Comparison of ENCODE assay signal across 1 cellular context in the genomic region with DNA sequence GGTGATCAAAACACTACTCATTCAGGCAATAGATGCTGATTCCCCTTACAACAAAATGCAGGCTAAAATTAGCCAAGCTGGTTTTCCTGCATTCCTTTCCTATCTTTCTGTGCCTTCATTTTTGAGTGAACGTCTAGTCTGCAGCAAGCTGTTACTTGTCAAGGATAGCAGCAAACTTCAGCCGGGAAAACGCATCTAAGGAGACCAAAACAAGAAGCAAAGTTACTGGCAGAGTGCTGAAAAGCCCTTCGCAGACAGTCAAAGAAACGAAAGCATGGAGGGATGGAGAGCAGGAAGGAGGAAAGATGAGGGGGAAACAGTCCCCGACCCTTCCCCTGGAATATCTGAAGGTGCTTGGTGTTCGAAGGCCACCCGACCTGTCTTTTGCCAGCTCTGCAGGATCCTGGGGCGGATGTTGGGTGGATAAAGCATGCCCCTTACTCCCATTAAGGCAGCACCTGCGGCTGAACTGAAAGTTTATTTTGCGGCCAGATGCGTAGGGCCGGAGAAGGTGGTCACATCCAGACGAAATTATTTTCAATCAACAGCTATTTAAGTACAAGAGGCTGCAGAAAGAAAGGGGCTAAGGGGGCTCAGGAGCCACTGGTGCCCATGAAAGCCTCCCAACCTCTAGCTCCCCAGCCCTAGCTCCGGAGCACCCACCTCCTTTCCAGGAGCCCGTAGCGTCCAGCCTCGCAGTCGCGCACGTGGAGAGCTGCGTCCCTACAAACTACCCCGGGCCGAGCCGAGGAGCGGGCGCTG.
TF ChIP-seq lines count a peak whose summit lies in the region.

No MANE protein-coding gene starts in this region.

TF ChIP-seq in HepG2, 621 proteins besides CTCF, POLR2A, EP300 and RAD21 (continued from another document):
- TF ChIP-seq NCOR1 (IDR thresholded peaks at IDR 0.05; ENCODE audit: borderline replicate concordance, low read length) (no peak), ZNF75D (CRISPR knock-in tag; IDR thresholded peaks at IDR 0.05; ENCODE audit: borderline replicate concordance) (no peak), ZNF354B (CRISPR knock-in tag; IDR thresholded peaks at IDR 0.05) (no peak), ZMYM2 (CRISPR knock-in tag; IDR thresholded peaks at IDR 0.05) (peak; percentile 20; the same call in 1 of the 2 replicates), ZNF607 (CRISPR knock-in tag; IDR thresholded peaks at IDR 0.05; ENCODE audit: borderline replicate concordance) (no peak)
- TF ChIP-seq, protein P1, sequence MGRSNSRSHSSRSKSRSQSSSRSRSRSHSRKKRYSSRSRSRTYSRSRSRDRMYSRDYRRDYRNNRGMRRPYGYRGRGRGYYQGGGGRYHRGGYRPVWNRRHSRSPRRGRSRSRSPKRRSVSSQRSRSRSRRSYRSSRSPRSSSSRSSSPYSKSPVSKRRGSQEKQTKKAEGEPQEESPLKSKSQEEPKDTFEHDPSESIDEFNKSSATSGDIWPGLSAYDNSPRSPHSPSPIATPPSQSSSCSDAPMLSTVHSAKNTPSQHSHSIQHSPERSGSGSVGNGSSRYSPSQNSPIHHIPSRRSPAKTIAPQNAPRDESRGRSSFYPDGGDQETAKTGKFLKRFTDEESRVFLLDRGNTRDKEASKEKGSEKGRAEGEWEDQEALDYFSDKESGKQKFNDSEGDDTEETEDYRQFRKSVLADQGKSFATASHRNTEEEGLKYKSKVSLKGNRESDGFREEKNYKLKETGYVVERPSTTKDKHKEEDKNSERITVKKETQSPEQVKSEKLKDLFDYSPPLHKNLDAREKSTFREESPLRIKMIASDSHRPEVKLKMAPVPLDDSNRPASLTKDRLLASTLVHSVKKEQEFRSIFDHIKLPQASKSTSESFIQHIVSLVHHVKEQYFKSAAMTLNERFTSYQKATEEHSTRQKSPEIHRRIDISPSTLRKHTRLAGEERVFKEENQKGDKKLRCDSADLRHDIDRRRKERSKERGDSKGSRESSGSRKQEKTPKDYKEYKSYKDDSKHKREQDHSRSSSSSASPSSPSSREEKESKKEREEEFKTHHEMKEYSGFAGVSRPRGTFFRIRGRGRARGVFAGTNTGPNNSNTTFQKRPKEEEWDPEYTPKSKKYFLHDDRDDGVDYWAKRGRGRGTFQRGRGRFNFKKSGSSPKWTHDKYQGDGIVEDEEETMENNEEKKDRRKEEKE (IDR thresholded peaks at IDR 0.05) = no peak
- TF ChIP-seq, protein P2, sequence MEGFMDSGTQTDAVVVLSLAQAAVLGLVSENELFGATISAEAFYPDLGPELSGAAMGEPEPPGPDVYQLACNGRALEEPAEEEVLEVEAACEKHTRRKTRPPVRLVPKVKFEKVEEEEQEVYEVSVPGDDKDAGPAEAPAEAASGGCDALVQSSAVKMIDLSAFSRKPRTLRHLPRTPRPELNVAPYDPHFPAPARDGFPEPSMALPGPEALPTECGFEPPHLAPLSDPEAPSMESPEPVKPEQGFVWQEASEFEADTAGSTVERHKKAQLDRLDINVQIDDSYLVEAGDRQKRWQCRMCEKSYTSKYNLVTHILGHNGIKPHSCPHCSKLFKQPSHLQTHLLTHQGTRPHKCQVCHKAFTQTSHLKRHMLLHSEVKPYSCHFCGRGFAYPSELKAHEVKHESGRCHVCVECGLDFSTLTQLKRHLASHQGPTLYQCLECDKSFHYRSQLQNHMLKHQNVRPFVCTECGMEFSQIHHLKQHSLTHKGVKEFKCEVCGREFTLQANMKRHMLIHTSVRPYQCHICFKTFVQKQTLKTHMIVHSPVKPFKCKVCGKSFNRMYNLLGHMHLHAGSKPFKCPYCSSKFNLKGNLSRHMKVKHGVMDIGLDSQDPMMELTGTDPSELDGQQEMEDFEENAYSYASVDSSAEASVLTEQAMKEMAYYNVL (CRISPR knock-in tag; IDR thresholded peaks at IDR 0.05; ENCODE audit: borderline replicate concordance) = no peak; the same call in 1 of the 2 replicates
